Comparison of ENCODE assay signal across 8 cellular contexts in genomic region chr12:50517456-50518048, GRCh38. TPM values are rescaled to one million over a fixed set of nuclear protein-coding genes. Genes with fewer than 3 reads are reported as not detected.
DNase-seq lines count a peak whose midpoint lies in the region; ATAC-seq and TF ChIP-seq lines count a peak whose summit lies in the region.

No MANE protein-coding gene starts in this region.

- no peak overlapping the region for H2AK5ac ChIP-seq in neuronal stem cell (ENCODE audit: low read depth, low read length)

- H3K9ac ChIP-seq in neuronal stem cell (ENCODE audit: low read depth, low read length, poor library complexity), result no peak overlapping the region

- H3K36me3 ChIP-seq in neuronal stem cell (replicated peaks in 1 of 2; ENCODE audit: control insufficient read depth in 2 of 2, insufficient read depth in 2 of 2, low read length in 2 of 2), result peaks cover 0 to 4% of the 10 kb centered on the region in 2 donors

- peak overlapping the region; percentile 61 for H3K27ac ChIP-seq in foreskin keratinocyte
- H3K27ac ChIP-seq in neuronal stem cell (replicated peaks; ENCODE audit: low read length), result no peak overlapping the region

- DNase-seq in OCI-M1 (lab: John Stamatoyannopoulos, UW) (peak; percentile 89), foreskin keratinocyte (no peak), neuronal stem cell (ENCODE audit: low spot score) (no peak), NCI-H2171 (lab: John Stamatoyannopoulos, UW) (no peak), cerebellum (ENCODE audit: low spot score) (no peak)
- DNase-seq in stimulated activated naive CD8-positive, alpha-beta T cell treated with anti-CD3 and anti-CD28 coated beads, Interleukin-15, Interleukin-2, amounts not matched to agents 100 U/mL and 50 U/mL, for 24 hours, result no peak

- ATAC-seq in GM18861 (IDR thresholded peaks at IDR 0.05; ENCODE audit: unreplicated experiment) (peak; percentile 65), HG02840 (IDR thresholded peaks at IDR 0.05; ENCODE audit: low FRiP score, unreplicated experiment) (peak; percentile 57), foreskin keratinocyte (peak; percentile 48)
- peak; percentile 89 for ATAC-seq in stimulated activated naive CD8-positive, alpha-beta T cell treated with anti-CD3 and anti-CD28 coated beads, Interleukin-15, Interleukin-2, amounts not matched to agents 100 U/mL and 50 U/mL, for 24 hours

- no CpG with 5 or more reads among the region's 3 CpGs for WGBS in neuronal stem cell (ENCODE audit: extremely low coverage in 2 of 2, insufficient read length in 2 of 2, insufficient replicate concordance in 1 of 2), 2 donors

- H3K27me3 ChIP-seq in foreskin keratinocyte (no peaks in the 10 kb centered on the region), neuronal stem cell (ENCODE audit: control insufficient read depth in 3 of 3, insufficient read depth in 3 of 3, low read depth in 1 of 3, low read length in 3 of 3) (no peaks in the 10 kb centered on the region)

- no peak overlapping the region for H3K14ac ChIP-seq in neuronal stem cell (ENCODE audit: low read length)

- H3K4me3 ChIP-seq in neuronal stem cell (ENCODE audit: low read length in 2 of 2), result no peak overlapping the region

- no peak overlapping the region for H3K4me2 ChIP-seq in neuronal stem cell (ENCODE audit: insufficient read depth, low read length, poor library complexity, severe bottlenecking)

- H3K4me1 ChIP-seq in foreskin keratinocyte (no peaks in the 10 kb centered on the region), neuronal stem cell (ENCODE audit: control insufficient read depth in 2 of 2, insufficient read depth in 1 of 2, low read depth in 1 of 2, low read length in 2 of 2) (peaks cover 2% of the 10 kb centered on the region in 2 donors)

- H4K8ac ChIP-seq in neuronal stem cell (ENCODE audit: low read depth, low read length), result no peak overlapping the region

- H3K9me3 ChIP-seq in neuronal stem cell (replicated peaks in 1 of 2; ENCODE audit: control insufficient read depth in 2 of 2, insufficient read depth in 1 of 2, low read depth in 1 of 2, low read length in 2 of 2), result no peaks in the 10 kb centered on the region

- no peak overlapping the region for H2AFZ ChIP-seq in neuronal stem cell (ENCODE audit: low read length)

- H2BK5ac ChIP-seq in neuronal stem cell (ENCODE audit: low read length), result no peak overlapping the region

- H3K79me1 ChIP-seq in neuronal stem cell (ENCODE audit: low read depth, low read length), result peaks cover 5% of the 10 kb centered on the region

- TF ChIP-seq CTCF in foreskin keratinocyte (conservative IDR thresholded peaks at IDR 0.05), result no peak

- H3K18ac ChIP-seq in neuronal stem cell (ENCODE audit: low read length), result no peak overlapping the region

- no peak overlapping the region for H3K23ac ChIP-seq in neuronal stem cell (ENCODE audit: low read depth, low read length, poor library complexity)

- H2BK12ac ChIP-seq in neuronal stem cell (ENCODE audit: low read length), result no peak overlapping the region

- no peak overlapping the region for H3K4ac ChIP-seq in neuronal stem cell (ENCODE audit: low read length)

- no peak overlapping the region for H2BK120ac ChIP-seq in neuronal stem cell (ENCODE audit: low read depth, low read length)

- H4K91ac ChIP-seq in neuronal stem cell (ENCODE audit: low read depth, low read length, poor library complexity), result no peak overlapping the region

- H2BK15ac ChIP-seq in neuronal stem cell (ENCODE audit: low read length), result no peak overlapping the region

RNA-seq across cellular contexts. Expression of gene DIP2B, which starts 12.8 kb away (rescaled TPM):
- total RNA-seq in foreskin keratinocyte, result 29.6 and 30.7 TPM in 2 replicates
- polyA plus RNA-seq in foreskin keratinocyte, result 4.8 and 6.4 TPM in 2 replicates
- polyA plus RNA-seq in neuronal stem cell (2013, experiment 1 of 2), result 10.1 TPM
- polyA plus RNA-seq in neuronal stem cell (2013, experiment 2 of 2), result 11.0 TPM
- 77.0 TPM for total RNA-seq in cerebellum
